In genomic region chr1:98391175-98391574, GRCh38 we compare ENCODE assay signal across 18 cellular contexts.
DNase-seq lines count a peak whose midpoint lies in the region; ATAC-seq and TF ChIP-seq lines count a peak whose summit lies in the region.
"Had no signal": no experiment of that assay in that cellular context is flagged by ENCODE, and none has a peak within 500 bp of the region (broad histone marks: within the 10 kb centered on the region; RNA-seq: fewer than 3 reads in every experiment).

No MANE protein-coding gene starts in this region.

- no peaks in the 10 kb centered on the region for H3K36me3 Mint-ChIP-seq in activated T-helper 17 cell treated with anti-CD3 and anti-CD28 coated beads, Interleukin-2, amount 50 U/mL, for 72 hours (ENCODE audit: low read depth)
- H3K36me3 Mint-ChIP-seq: CD4-positive, CD25-positive, alpha-beta regulatory T cell; CD8-positive, alpha-beta T cell had no signal

- intact Hi-C loops in PC-9 (cut with micrococcal nuclease; ENCODE audit: unreplicated experiment) = no loop called here
- intact Hi-C loops in mucosa of descending colon (cut with DNase I, micrococcal nuclease) = no loop called here

- no peaks in the 10 kb centered on the region for H3K9me2 ChIP-seq in PC-9 (ENCODE audit: insufficient read depth)

- no TSS peak for BruUV-seq in PC-9 (replicated peaks; lab: Mats Ljungman, UMichigan)

- H4K20me1 ChIP-seq in DND-41 (ENCODE audit: insufficient read depth, low read length) (no peaks in the 10 kb centered on the region), PC-9 (ENCODE audit: insufficient read depth) (no peaks in the 10 kb centered on the region), smooth muscle cell (ENCODE audit: low read depth) (no peaks in the 10 kb centered on the region)
- H4K20me1 ChIP-seq: BLaER1 had no signal

- H3K79me2 ChIP-seq in DND-41 (ENCODE audit: insufficient read depth, low read length) (no peaks in the 10 kb centered on the region), PC-9 (ENCODE audit: low read depth) (no peaks in the 10 kb centered on the region), smooth muscle cell (ENCODE audit: low read depth) (no peaks in the 10 kb centered on the region)

- no peaks in the 10 kb centered on the region for H3K27me3 ChIP-seq in DND-41 (ENCODE audit: insufficient read depth, low read length, poor library complexity)
- H3K27me3 ChIP-seq in PC-9 (ENCODE audit: insufficient read depth, low read depth) = no peaks in the 10 kb centered on the region
- H3K27me3 ChIP-seq in smooth muscle cell (ENCODE audit: low read depth) = no peaks in the 10 kb centered on the region
- H3K27me3 ChIP-seq: BLaER1 had no signal

- peak overlapping the region; percentile 26; the same call in 1 of the 2 replicates for H3K27ac ChIP-seq in DND-41 (ENCODE audit: low read length)
- no peak overlapping the region for H3K27ac ChIP-seq in PC-9
- no peak overlapping the region for H3K27ac ChIP-seq in smooth muscle cell (ENCODE audit: low read depth)
- no peak overlapping the region for H3K27ac ChIP-seq in RWPE1
- H3K27ac ChIP-seq: BLaER1, C4-2B had no signal

- H3K4me1 ChIP-seq in DND-41 (ENCODE audit: insufficient read depth, low read length) = peaks cover 42% of the 10 kb centered on the region
- no peaks in the 10 kb centered on the region for H3K4me1 ChIP-seq in PC-9 (replicated peaks; ENCODE audit: insufficient read depth)
- peaks cover 20% of the 10 kb centered on the region for H3K4me1 ChIP-seq in mucosa of descending colon (ENCODE audit: low read depth)
- H3K4me1 ChIP-seq in smooth muscle cell (ENCODE audit: low read depth) = peaks cover 10% of the 10 kb centered on the region
- H3K4me1 ChIP-seq: Caco-2, HAP-1 had no signal

- peaks cover 3% of the 10 kb centered on the region for H3K4me1 Mint-ChIP-seq in activated T-helper 17 cell treated with anti-CD3 and anti-CD28 coated beads, Interleukin-2, amount 50 U/mL, for 72 hours

- no peaks in the 10 kb centered on the region for H3K9me3 Mint-ChIP-seq in activated T-helper 17 cell treated with anti-CD3 and anti-CD28 coated beads, Interleukin-2, amount 50 U/mL, for 72 hours
- H3K9me3 Mint-ChIP-seq: CD8-positive, alpha-beta T cell; HFFc6 had no signal

- H3F3A ChIP-seq in PC-9 (ENCODE audit: insufficient read depth, low read depth) (no peaks in the 10 kb centered on the region), smooth muscle cell (ENCODE audit: low read depth) (no peaks in the 10 kb centered on the region)

- no peak overlapping the region for H3K4me3 ChIP-seq in DND-41 (ENCODE audit: low read depth in 1 of 2, low read length in 2 of 2)
- no peak overlapping the region for H3K4me3 ChIP-seq in PC-9
- H3K4me3 ChIP-seq in mucosa of descending colon = no peak overlapping the region
- H3K4me3 ChIP-seq in smooth muscle cell = no peak overlapping the region
- H3K4me3 ChIP-seq: BLaER1, HAP-1 had no signal

- no peak overlapping the region for H3K27ac Mint-ChIP-seq in activated T-helper 17 cell treated with anti-CD3 and anti-CD28 coated beads, Interleukin-2, amount 50 U/mL, for 72 hours
- H3K27ac Mint-ChIP-seq: B cell; CD4-positive, CD25-positive, alpha-beta regulatory T cell; CD8-positive, alpha-beta T cell had no signal

- H3K4me2 ChIP-seq in DND-41 (ENCODE audit: insufficient read depth, low read length) (no peak overlapping the region), PC-9 (no peak overlapping the region), smooth muscle cell (no peak overlapping the region)
- H3K4me2 ChIP-seq: BLaER1 had no signal

- no peak for TF ChIP-seq CTCF in DND-41 (IDR thresholded peaks at IDR 0.05; ENCODE audit: borderline replicate concordance, extremely low read depth, low read length, poor library complexity, severe bottlenecking)
- no peak for TF ChIP-seq CTCF in PC-9 (conservative IDR thresholded peaks at IDR 0.05)
- no peak for TF ChIP-seq CTCF in mucosa of descending colon (IDR thresholded peaks at IDR 0.05)
- no peak for TF ChIP-seq CTCF in smooth muscle cell (IDR thresholded peaks at IDR 0.05; ENCODE audit: borderline replicate concordance, insufficient read depth, poor library complexity, severe bottlenecking)
- no peak for TF ChIP-seq CTCF in RWPE1 (conservative IDR thresholded peaks at IDR 0.05; ENCODE audit: low read depth)

- H2AFZ ChIP-seq in DND-41 (ENCODE audit: low read depth, low read length) (no peak overlapping the region), PC-9 (peak overlapping the region; percentile 9; the same call in 1 of the 2 replicates), smooth muscle cell (ENCODE audit: low read depth) (no peak overlapping the region)

- H3K27me3 Mint-ChIP-seq in activated T-helper 17 cell treated with anti-CD3 and anti-CD28 coated beads, Interleukin-2, amount 50 U/mL, for 72 hours = no peaks in the 10 kb centered on the region
- H3K27me3 Mint-ChIP-seq: B cell; CD4-positive, CD25-positive, alpha-beta regulatory T cell had no signal

- CTCF ChIA-PET in PC-9 (lab: Charles Lee) = no interaction called here
- CTCF ChIA-PET in RWPE1 (lab: Yijun Ruan, JAX) = no interaction called here

- 100% methylated on average over 1 of the region's 1 CpG for WGBS in smooth muscle cell (ENCODE audit: low lambda C conversion rate)

- DNase-seq in DND-41 (no peak), PC-9 (no peak), mucosa of descending colon (peak in 1 of 3 donors; percentile 14), smooth muscle cell (lab: John Stamatoyannopoulos, UW; ENCODE audit: unreplicated experiment) (no peak), RWPE1 (ENCODE audit: low spot score) (no peak)
- DNase-seq: Caco-2; CD4-positive, CD25-positive, alpha-beta regulatory T cell; CD8-positive, alpha-beta T cell; DMS153; DMS79; GF-D8; GOT3; HFFc6 had no signal

- no peak overlapping the region for H3K9ac ChIP-seq in DND-41 (ENCODE audit: low read depth, low read length)
- no peak overlapping the region for H3K9ac ChIP-seq in smooth muscle cell (ENCODE audit: low read depth)
- H3K9ac ChIP-seq: BLaER1 had no signal

- H3K36me3 ChIP-seq in DND-41 (ENCODE audit: insufficient read depth, low read length) (no peaks in the 10 kb centered on the region), PC-9 (ENCODE audit: low read depth) (no peaks in the 10 kb centered on the region), mucosa of descending colon (ENCODE audit: low read depth) (no peaks in the 10 kb centered on the region), smooth muscle cell (ENCODE audit: low read depth) (no peaks in the 10 kb centered on the region)
- H3K36me3 ChIP-seq: BLaER1, HAP-1 had no signal

- no peak for ATAC-seq in DND-41 (ENCODE audit: insufficient read depth, low read depth)
- peak; percentile 63 for ATAC-seq in mucosa of descending colon
- no peak for ATAC-seq in activated T-helper 17 cell treated with anti-CD3 and anti-CD28 coated beads, Interleukin-2, amount 50 U/mL, for 72 hours (replicated peaks)
- ATAC-seq: CD8-positive, alpha-beta T cell had no signal

- H3K9me3 ChIP-seq in DND-41 (ENCODE audit: insufficient read depth, low read length, severe bottlenecking) (no peaks in the 10 kb centered on the region), PC-9 (ENCODE audit: insufficient read depth, low read depth) (peaks cover 2% of the 10 kb centered on the region; the same call in 1 of the 2 replicates), mucosa of descending colon (no peaks in the 10 kb centered on the region), smooth muscle cell (replicated peaks; ENCODE audit: low read depth) (no peaks in the 10 kb centered on the region)
- H3K9me3 ChIP-seq: BLaER1, Caco-2, HAP-1 had no signal

- H3K4me3 Mint-ChIP-seq in activated T-helper 17 cell treated with anti-CD3 and anti-CD28 coated beads, Interleukin-2, amount 50 U/mL, for 72 hours = no peak overlapping the region
- H3K4me3 Mint-ChIP-seq: B cell; CD4-positive, CD25-positive, alpha-beta regulatory T cell; CD8-positive, alpha-beta T cell; HFFc6 had no signal

- POLR2A ChIA-PET in PC-9 (lab: Charles Lee; ENCODE audit: unreplicated experiment) = no interaction called here
- POLR2A ChIA-PET in RWPE1 (lab: Yijun Ruan, JAX; ENCODE audit: low non-redundant PET) = no interaction called here
